21 cellular contexts compared by ENCODE assay signal in genomic region chr1:198363752-198364151, GRCh38.
DNase-seq lines count a peak whose midpoint lies in the region; ATAC-seq lines count a peak whose summit lies in the region.
"Had no signal": no experiment of that assay in that cellular context is flagged by ENCODE, and none has a peak within 500 bp of the region (broad histone marks: within the 10 kb centered on the region; RNA-seq: fewer than 3 reads in every experiment).

No MANE protein-coding gene starts in this region.

- peaks cover 5 to 8% of the 10 kb centered on the region in 2 donors for H3K9me3 Mint-ChIP-seq in stimulated activated naive CD8-positive, alpha-beta T cell treated with anti-CD3 and anti-CD28 coated beads, Interleukin-15, amount 100 ng/mL, for 72 hours
- H3K9me3 Mint-ChIP-seq in stimulated activated memory B cell treated with anti-CD40 and anti-IgM and Interleukin-4, amounts not matched to agents 10 μg/mL and 1 μg/mL and 100 μg/mL, for 72 hours: peaks cover 3% of the 10 kb centered on the region
- peaks cover 0 to 20% (median 10%) of the 10 kb centered on the region in 9 donors for H3K9me3 Mint-ChIP-seq in naive thymus-derived CD8-positive, alpha-beta T cell

- POLR2A ChIA-PET in naive thymus-derived CD8-positive, alpha-beta T cell (lab: Charles Lee): no interaction called here

- H3K4me3 Mint-ChIP-seq in stimulated activated naive CD8-positive, alpha-beta T cell treated with anti-CD3 and anti-CD28 coated beads, Interleukin-15, amount 100 ng/mL, for 72 hours: no peak overlapping the region
- H3K4me3 Mint-ChIP-seq in stimulated activated memory B cell treated with anti-CD40 and anti-IgM and Interleukin-4, amounts not matched to agents 10 μg/mL and 1 μg/mL and 100 μg/mL, for 72 hours: no peak overlapping the region
- no peak overlapping the region for H3K4me3 Mint-ChIP-seq in naive thymus-derived CD8-positive, alpha-beta T cell
- H3K4me3 Mint-ChIP-seq: CD14-positive monocyte had no signal

- no peak for DNase-seq in stimulated activated naive CD8-positive, alpha-beta T cell treated with anti-CD3 and anti-CD28 coated beads, Interleukin-15, amount 100 ng/mL, for 72 hours
- DNase-seq in stimulated activated naive CD8-positive, alpha-beta T cell treated with anti-CD3 and anti-CD28 coated beads, Interleukin-15, Interleukin-2, amounts not matched to agents 100 U/mL and 50 U/mL, for 24 hours: no peak
- DNase-seq in occipital lobe (lab: John Stamatoyannopoulos, UW): no peak
- no peak for DNase-seq in pons (ENCODE audit: low spot score)
- no peak for DNase-seq in naive thymus-derived CD8-positive, alpha-beta T cell
- DNase-seq: ACHN; activated CD8-positive, alpha-beta memory T cell treated with anti-CD3 and anti-CD28 coated beads, Interleukin-2, amount 50 U/mL, for 48 hours; activated gamma-delta T cell treated with Interleukin-2 at 50 U/mL for 16 hours; adrenal gland; cortex of kidney; DMS 273 treated with DMSO at 0.1 percent for 48 hours; heart left ventricle; KG1; lower lobe of right lung; NCI-H2029; NCI-H446 treated with DMSO at 0.1 percent for 48 hours; nucleus accumbens had no signal

- H3K27me3 Mint-ChIP-seq in stimulated activated naive CD8-positive, alpha-beta T cell treated with anti-CD3 and anti-CD28 coated beads, Interleukin-15, amount 100 ng/mL, for 72 hours: no peaks in the 10 kb centered on the region
- peaks cover 10% of the 10 kb centered on the region for H3K27me3 Mint-ChIP-seq in stimulated activated memory B cell treated with anti-CD40 and anti-IgM and Interleukin-4, amounts not matched to agents 10 μg/mL and 1 μg/mL and 100 μg/mL, for 72 hours
- H3K27me3 Mint-ChIP-seq in naive thymus-derived CD8-positive, alpha-beta T cell: no peaks in the 10 kb centered on the region

- H3K27ac Mint-ChIP-seq in stimulated activated naive CD8-positive, alpha-beta T cell treated with anti-CD3 and anti-CD28 coated beads, Interleukin-15, amount 100 ng/mL, for 72 hours: no peak overlapping the region
- no peak overlapping the region for H3K27ac Mint-ChIP-seq in stimulated activated memory B cell treated with anti-CD40 and anti-IgM and Interleukin-4, amounts not matched to agents 10 μg/mL and 1 μg/mL and 100 μg/mL, for 72 hours
- no peak overlapping the region for H3K27ac Mint-ChIP-seq in naive thymus-derived CD8-positive, alpha-beta T cell
- H3K27ac Mint-ChIP-seq: CD14-positive monocyte had no signal

- no peaks in the 10 kb centered on the region for H3K4me1 Mint-ChIP-seq in stimulated activated naive CD8-positive, alpha-beta T cell treated with anti-CD3 and anti-CD28 coated beads, Interleukin-15, amount 100 ng/mL, for 72 hours
- H3K4me1 Mint-ChIP-seq in stimulated activated memory B cell treated with anti-CD40 and anti-IgM and Interleukin-4, amounts not matched to agents 10 μg/mL and 1 μg/mL and 100 μg/mL, for 72 hours: no peaks in the 10 kb centered on the region
- H3K4me1 Mint-ChIP-seq in naive thymus-derived CD8-positive, alpha-beta T cell: no peaks in the 10 kb centered on the region

- peak; percentile 46 for ATAC-seq in stimulated activated naive CD8-positive, alpha-beta T cell treated with anti-CD3 and anti-CD28 coated beads, Interleukin-15, amount 100 ng/mL, for 72 hours
- ATAC-seq in stimulated activated naive CD8-positive, alpha-beta T cell treated with anti-CD3 and anti-CD28 coated beads, Interleukin-15, Interleukin-2, amounts not matched to agents 100 U/mL and 50 U/mL, for 24 hours: no peak
- ATAC-seq in GM21390 (IDR thresholded peaks at IDR 0.05; ENCODE audit: unreplicated experiment) (peak; percentile 68), HG03060 (IDR thresholded peaks at IDR 0.05; ENCODE audit: low read depth, unreplicated experiment) (peak; percentile 36)
- peak; percentile 39 for ATAC-seq in stimulated activated memory B cell treated with anti-CD40 and anti-IgM and Interleukin-4, amounts not matched to agents 10 μg/mL and 1 μg/mL and 100 μg/mL, for 72 hours
- ATAC-seq in naive thymus-derived CD8-positive, alpha-beta T cell: no peak
- ATAC-seq: heart left ventricle, lower lobe of right lung had no signal

- no peaks in the 10 kb centered on the region for H3K36me3 Mint-ChIP-seq in stimulated activated memory B cell treated with anti-CD40 and anti-IgM and Interleukin-4, amounts not matched to agents 10 μg/mL and 1 μg/mL and 100 μg/mL, for 72 hours
- peaks cover 0 to 14% (median 12%) of the 10 kb centered on the region in 3 donors for H3K36me3 Mint-ChIP-seq in naive thymus-derived CD8-positive, alpha-beta T cell
- H3K36me3 Mint-ChIP-seq: CD14-positive monocyte had no signal

Comparison
In these comparisons a context has a peak if more than half of its experiments do, and no peak if none do; other contexts are left out.
1. ATAC-seq: peak in stimulated activated naive CD8-positive, alpha-beta T cell treated with anti-CD3 and anti-CD28 coated beads, Interleukin-15, amount 100 ng/mL, for 72 hours (single experiment), GM21390 (single experiment), HG03060 (single experiment) and stimulated activated memory B cell treated with anti-CD40 and anti-IgM and Interleukin-4, amounts not matched to agents 10 μg/mL and 1 μg/mL and 100 μg/mL, for 72 hours (single experiment); none in stimulated activated naive CD8-positive, alpha-beta T cell treated with anti-CD3 and anti-CD28 coated beads, Interleukin-15, Interleukin-2, amounts not matched to agents 100 U/mL and 50 U/mL, for 24 hours (single experiment) and naive thymus-derived CD8-positive, alpha-beta T cell (0 of 2).